Comparison of ENCODE assay signal across 15 cellular contexts in the genomic region with DNA sequence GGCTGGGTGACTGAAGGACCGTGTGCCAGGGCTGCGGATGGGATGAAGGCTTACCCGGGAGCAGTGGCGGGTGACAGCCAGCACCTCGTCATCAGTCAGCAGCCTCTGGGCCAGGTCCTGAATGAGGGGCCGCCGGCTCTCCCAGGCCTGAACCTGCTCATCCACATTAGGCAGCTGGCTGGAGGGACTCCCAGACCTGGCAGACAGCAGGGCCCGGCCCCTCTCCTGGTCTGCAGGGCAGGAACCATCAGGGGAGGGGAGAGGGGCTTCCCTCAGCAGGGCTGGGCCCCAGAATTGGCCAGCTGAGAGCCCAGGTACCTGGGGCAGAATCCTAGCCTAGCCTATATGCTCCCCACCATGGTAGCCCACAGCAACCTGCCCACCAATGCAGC. TPM values are rescaled to one million over a fixed set of nuclear protein-coding genes. Genes with fewer than 3 reads are reported as not detected.
DNase-seq lines count a peak whose midpoint lies in the region; ATAC-seq, FAIRE-seq and TF ChIP-seq lines count a peak whose summit lies in the region.
"Had no signal": no experiment of that assay in that cellular context is flagged by ENCODE, and none has a peak within 500 bp of the region (broad histone marks: within the 10 kb centered on the region; RNA-seq: fewer than 3 reads in every experiment).

No MANE protein-coding gene starts in this region.

- H2BK5ac ChIP-seq in IMR-90 (ENCODE audit: low read depth, low read length, poor library complexity, severe bottlenecking), result no peak overlapping the region
- no peak overlapping the region for H2BK5ac ChIP-seq in mesenchymal stem cell (ENCODE audit: low read depth, low read length, poor library complexity, severe bottlenecking)

- H2BK12ac ChIP-seq in mesenchymal stem cell (ENCODE audit: low read length in 2 of 2), result peak overlapping the region in 1 of 2 experiments; percentile 65

- H3K9ac ChIP-seq in BLaER1 treated with 17β-estradiol and CSF1 and Interleukin-3, amounts not matched to agents 10 nM and 100 nM, result peak overlapping the region in 3 of 11 experiments; percentile 12 to 36 (median 18); a peak in 5 of 22 replicates
- H3K9ac ChIP-seq in IMR-90 (ENCODE audit: low read depth, low read length) (no peak overlapping the region), astrocyte (ENCODE audit: low read length) (no peak overlapping the region), mesenchymal stem cell (ENCODE audit: low read length) (peak overlapping the region; percentile 65)
- H3K9ac ChIP-seq: GM23248 had no signal

- H3K18ac ChIP-seq in IMR-90 (ENCODE audit: low read depth, low read length) (no peak overlapping the region), mesenchymal stem cell (ENCODE audit: low read depth in 1 of 2, low read length in 2 of 2) (peak overlapping the region; percentile 25 to 67)

- TF ChIP-seq POLR2A in IMR-90 (IDR thresholded peaks at IDR 0.05; ENCODE audit: low read depth, low read length), result no peak

- H4K91ac ChIP-seq in IMR-90 (ENCODE audit: insufficient read depth, low read depth, low read length) (no peak overlapping the region), mesenchymal stem cell (ENCODE audit: low read length) (peak overlapping the region; percentile 28)

- no peak for ATAC-seq in IMR-90 (ENCODE audit: low read depth)
- ATAC-seq: A549 had no signal

- in situ Hi-C loops in IMR-90 (cut with MboI; ENCODE audit: low sequenced_read_pairs), result no loop called here

- H3K36me3 Mint-ChIP-seq in astrocyte (ENCODE audit: low read depth, unreplicated experiment), result peaks cover 2% of the 10 kb centered on the region
- H3K36me3 Mint-ChIP-seq: CD4-positive, CD25-positive, alpha-beta regulatory T cell had no signal

- H3K36me3 ChIP-seq in BLaER1 treated with 17β-estradiol and CSF1 and Interleukin-3, amounts not matched to agents 10 nM and 100 nM, result no peaks in the 10 kb centered on the region
- H3K36me3 ChIP-seq in IMR-90 (ENCODE audit: control insufficient read depth, insufficient read depth, low read length) (no peaks in the 10 kb centered on the region), astrocyte (ENCODE audit: insufficient read depth, low read length) (no peaks in the 10 kb centered on the region), mesenchymal stem cell (ENCODE audit: control insufficient read depth in 1 of 2, insufficient read depth in 2 of 2, low read depth in 1 of 2, low read length in 2 of 2) (no peaks in the 10 kb centered on the region)

- no peaks in the 10 kb centered on the region for H3K9me3 Mint-ChIP-seq in astrocyte (ENCODE audit: unreplicated experiment)
- H3K9me3 Mint-ChIP-seq: H9 had no signal

- H3K56ac ChIP-seq in IMR-90 (ENCODE audit: extremely low read depth, insufficient read depth, low read length), result no peak overlapping the region

- dilution Hi-C loops in IMR-90 (cut with HindIII; ENCODE audit: low sequenced_read_pairs, unreplicated experiment), result no loop called here

- H3K4ac ChIP-seq in IMR-90 (ENCODE audit: low read depth, low read length), result no peak overlapping the region
- peak overlapping the region; percentile 9 to 13 for H3K4ac ChIP-seq in mesenchymal stem cell (ENCODE audit: low read depth in 1 of 2, low read length in 2 of 2)

- no peak overlapping the region for H3K27ac ChIP-seq in BLaER1 treated with 17β-estradiol and CSF1 and Interleukin-3, amounts not matched to agents 10 nM and 100 nM
- H3K27ac ChIP-seq in IMR-90 (ENCODE audit: insufficient read depth, low read length) (no peak overlapping the region), astrocyte (ENCODE audit: low read depth, low read length) (no peak overlapping the region), mesenchymal stem cell (ENCODE audit: low read length, poor library complexity, severe bottlenecking) (no peak overlapping the region)
- H3K27ac ChIP-seq: GM23248, HL-60 had no signal

- H3K4me1 Mint-ChIP-seq in astrocyte (ENCODE audit: low read depth, unreplicated experiment), result peaks cover 23% of the 10 kb centered on the region

- CTCF ChIA-PET in IMR-90 (lab: Yijun Ruan, JAX), result interaction anchor here (0.7 to 6.8 kb wide), 7 partner anchors 10 to 497 kb away, joined by 3 to 48 read pairs (median 10); a partner anchor contains a TSS

- no peak overlapping the region for H3K4me3 Mint-ChIP-seq in astrocyte (ENCODE audit: unreplicated experiment)
- H3K4me3 Mint-ChIP-seq: CD4-positive, CD25-positive, alpha-beta regulatory T cell; H9 had no signal

- POLR2A ChIA-PET in IMR-90 (lab: Charles Lee; ENCODE audit: unreplicated experiment), result no interaction called here

- BruUV-seq in IMR-90 (replicated peaks; lab: Mats Ljungman, UMichigan), result no TSS peak

- no peak overlapping the region for H2BK20ac ChIP-seq in IMR-90 (ENCODE audit: low read depth, low read length)

- H4K20me1 ChIP-seq in BLaER1 treated with 17β-estradiol and CSF1 and Interleukin-3, amounts not matched to agents 10 nM and 100 nM, result peaks cover 0 to 10% (median 0%) of the 10 kb centered on the region in 11 experiments; a peak in 1 of 22 replicates
- peaks cover 4% of the 10 kb centered on the region; the same call in 1 of the 2 replicates for H4K20me1 ChIP-seq in IMR-90 (ENCODE audit: insufficient read depth, low read length)
- peaks cover 2% of the 10 kb centered on the region for H4K20me1 ChIP-seq in astrocyte (ENCODE audit: insufficient read depth, low read length)

- H2AK5ac ChIP-seq in IMR-90 (ENCODE audit: low read depth, low read length) (peak overlapping the region; percentile 5; the same call in 1 of the 2 replicates), mesenchymal stem cell (ENCODE audit: low read length, severe bottlenecking) (no peak overlapping the region)

- H3K79me2 ChIP-seq in astrocyte (ENCODE audit: insufficient read depth, low read length), result no peaks in the 10 kb centered on the region

- H3K4me3 ChIP-seq in BLaER1 treated with 17β-estradiol and CSF1 and Interleukin-3, amounts not matched to agents 10 nM and 100 nM, result no peak overlapping the region
- H3K4me3 ChIP-seq in IMR-90 (ENCODE audit: insufficient read depth, low read depth, low read length) (no peak overlapping the region), astrocyte (ENCODE audit: insufficient read depth, low read depth, low read length) (no peak overlapping the region), mesenchymal stem cell (ENCODE audit: insufficient read depth in 1 of 2, low read depth in 1 of 2, low read length in 2 of 2) (no peak overlapping the region)
- H3K4me3 ChIP-seq: A549, GM23248 had no signal

- DNase-seq in IMR-90 (no peak), astrocyte (ENCODE audit: low read depth) (no peak), mesenchymal stem cell (no peak), NCI-H446 (lab: John Stamatoyannopoulos, UW) (no peak), hypothalamus (lab: John Stamatoyannopoulos, UW) (no peak)
- DNase-seq in stimulated activated CD4-positive, alpha-beta T cell treated with anti-CD3 and anti-CD28 coated beads, Interleukin-15, amount 100 ng/mL, for 24 hours, result no peak
- no peak for DNase-seq in stimulated activated CD4-positive, alpha-beta T cell treated with anti-CD3 and anti-CD28 coated beads, Interleukin-4, amount 100 ng/mL, for 4 hours
- DNase-seq: CD4-positive, CD25-positive, alpha-beta regulatory T cell; GF-D8; H9; KBM-7 had no signal

- no peak overlapping the region for H3K14ac ChIP-seq in IMR-90 (replicated peaks; ENCODE audit: low read depth, low read length)
- H3K14ac ChIP-seq in mesenchymal stem cell (ENCODE audit: low read length in 2 of 2), result no peak overlapping the region

- H3K27me3 Mint-ChIP-seq in astrocyte (ENCODE audit: low read depth, unreplicated experiment), result peaks cover 18% of the 10 kb centered on the region

- TF ChIP-seq CTCF in IMR-90 (conservative IDR thresholded peaks at IDR 0.05; ENCODE audit: low read depth, low read length) (0 out of 2 replicates have a peak, but pooled peaks have one; percentile 0), astrocyte (IDR thresholded peaks at IDR 0.05; ENCODE audit: insufficient read depth, low read depth, low read length) (no peak)

- no peak overlapping the region for H3K27ac Mint-ChIP-seq in astrocyte (ENCODE audit: unreplicated experiment)
- H3K27ac Mint-ChIP-seq: CD4-positive, CD25-positive, alpha-beta regulatory T cell; H9 had no signal

- H2BK15ac ChIP-seq in IMR-90 (ENCODE audit: low read depth, low read length), result no peak overlapping the region
- H2BK15ac ChIP-seq in mesenchymal stem cell (ENCODE audit: low read depth, poor library complexity, severe bottlenecking), result peak overlapping the region; percentile 65

- no peak for FAIRE-seq in astrocyte (lab: Jason Lieb, UNC)
- FAIRE-seq: A549 had no signal

- no peak overlapping the region for H4K5ac ChIP-seq in IMR-90 (ENCODE audit: low read depth, low read length)

- peak overlapping the region; percentile 28 for H2AFZ ChIP-seq in IMR-90 (replicated peaks; ENCODE audit: low read length, poor library complexity)
- H2AFZ ChIP-seq in astrocyte (ENCODE audit: low read depth, low read length), result no peak overlapping the region
- H2AFZ ChIP-seq in mesenchymal stem cell (ENCODE audit: low read depth, low read length), result no peak overlapping the region
- H2AFZ ChIP-seq: GM23248 had no signal

- H3K27me3 ChIP-seq in BLaER1 treated with 17β-estradiol and CSF1 and Interleukin-3, amounts not matched to agents 10 nM and 100 nM, result no peaks in the 10 kb centered on the region; a peak in 1 of 22 replicates
- H3K27me3 ChIP-seq in IMR-90 (ENCODE audit: control insufficient read depth, insufficient read depth, low read length) (no peaks in the 10 kb centered on the region; the same call in 1 of the 2 replicates), astrocyte (ENCODE audit: insufficient read depth, low read length) (no peaks in the 10 kb centered on the region), mesenchymal stem cell (ENCODE audit: control insufficient read depth in 1 of 2, insufficient read depth in 1 of 2, low read length in 2 of 2) (no peaks in the 10 kb centered on the region)

- H2AK9ac ChIP-seq in IMR-90 (replicated peaks; ENCODE audit: low read depth, low read length, poor library complexity), result peak overlapping the region; percentile 92

- 65% methylated on average over 5 of the region's 8 CpGs; no CpG with 5 or more reads in 1 of the 2 experiments for WGBS in IMR-90 (ENCODE audit: extremely low coverage in 2 of 2, insufficient read length in 1 of 2), 2 experiments
- WGBS in mesenchymal stem cell, result 88% methylated on average over 8 of the region's 8 CpGs

- peaks cover 75 to 91% (median 82%) of the 10 kb centered on the region in 10 experiments for H3K4me1 ChIP-seq in BLaER1 treated with 17β-estradiol and CSF1 and Interleukin-3, amounts not matched to agents 10 nM and 100 nM
- H3K4me1 ChIP-seq in IMR-90 (ENCODE audit: control insufficient read depth, insufficient read depth, low read length), result peaks cover 22% of the 10 kb centered on the region
- H3K4me1 ChIP-seq in astrocyte (ENCODE audit: insufficient read depth, low read length), result peaks cover 43% of the 10 kb centered on the region
- peaks cover 33% of the 10 kb centered on the region for H3K4me1 ChIP-seq in mesenchymal stem cell (ENCODE audit: control insufficient read depth, insufficient read depth, low read depth, low read length)

- H2BK120ac ChIP-seq in IMR-90 (ENCODE audit: low read depth, low read length) (no peak overlapping the region), mesenchymal stem cell (ENCODE audit: low read depth, low read length) (no peak overlapping the region)

- intact Hi-C loops in IMR-90 (cut with micrococcal nuclease), result loop anchor here (10.0 kb wide), 1 partner anchor 451 kb away; no protein-coding TSS in a partner anchor

- H3K9me3 ChIP-seq in BLaER1 treated with 17β-estradiol and CSF1 and Interleukin-3, amounts not matched to agents 10 nM and 100 nM (replicated peaks in 1 of 11), result no peaks in the 10 kb centered on the region
- H3K9me3 ChIP-seq in IMR-90 (ENCODE audit: control insufficient read depth, insufficient read depth, low read length) (no peaks in the 10 kb centered on the region), astrocyte (ENCODE audit: insufficient read depth, low read depth, low read length) (no peaks in the 10 kb centered on the region), mesenchymal stem cell (ENCODE audit: control insufficient read depth, low read length) (no peaks in the 10 kb centered on the region)
- H3K9me3 ChIP-seq: A549 had no signal

- H4K8ac ChIP-seq in IMR-90 (ENCODE audit: low read depth in 2 of 2, low read length in 2 of 2), result no peak overlapping the region
- H4K8ac ChIP-seq in mesenchymal stem cell (ENCODE audit: low read length), result no peak overlapping the region

- H3K23ac ChIP-seq in IMR-90 (ENCODE audit: low read depth, low read length) (no peak overlapping the region), mesenchymal stem cell (ENCODE audit: low read length in 2 of 2) (no peak overlapping the region)

- peaks cover 13% of the 10 kb centered on the region for H3K9me1 ChIP-seq in IMR-90 (ENCODE audit: insufficient read depth, low read length)

- peak overlapping the region; percentile 36 to 98 (median 83); a peak in 17 of 22 replicates for H3K4me2 ChIP-seq in BLaER1 treated with 17β-estradiol and CSF1 and Interleukin-3, amounts not matched to agents 10 nM and 100 nM
- H3K4me2 ChIP-seq in IMR-90 (ENCODE audit: low read depth, low read length), result no peak overlapping the region
- H3K4me2 ChIP-seq in astrocyte (ENCODE audit: low read length), result peak overlapping the region; percentile 24
- no peak overlapping the region for H3K4me2 ChIP-seq in mesenchymal stem cell (ENCODE audit: low read length, poor library complexity, severe bottlenecking)

- 0 out of 4 replicates have a peak, but pooled peaks cover 0 to 7% of the 10 kb centered on the region in 2 experiments for H3K79me1 ChIP-seq in IMR-90 (ENCODE audit: low read depth in 1 of 2, low read length in 2 of 2)
- H3K79me1 ChIP-seq in mesenchymal stem cell (replicated peaks; ENCODE audit: low read length, poor library complexity, severe bottlenecking), result no peaks in the 10 kb centered on the region

- TF ChIP-seq RAD21 in IMR-90 (IDR thresholded peaks at IDR 0.05; ENCODE audit: low read length), result no peak

RNA-seq across cellular contexts. Expression of a gene that starts 15.4 kb away (rescaled TPM):
- total RNA-seq in IMR-90 (2012; rRNA removed) (0.83 and 0.90 TPM in 2 replicates), astrocyte (2.2 and 4.5 TPM in 2 replicates)
- polyA plus RNA-seq in IMR-90 (2012; rRNA removed), result 1.5 and 1.8 TPM in 2 replicates
- polyA plus RNA-seq in IMR-90 (2012; cell fraction: cytosol; rRNA removed), result 0.97 and 2.0 TPM in 2 replicates
- 6.5 and 8.7 TPM in 2 replicates for polyA plus RNA-seq in IMR-90 (2012; cell fraction: nucleus; rRNA removed; ENCODE audit: low replicate concordance)
- 1.3 TPM for polyA plus RNA-seq in mesenchymal stem cell (2013, experiment 1 of 2)
- 1.0 TPM for polyA plus RNA-seq in mesenchymal stem cell (2013, experiment 2 of 2)

RNA-seq across cellular contexts. Expression of a gene that starts 15.5 kb away (rescaled TPM):
- total RNA-seq in IMR-90 (2012; rRNA removed) (53.3 and 64.7 TPM in 2 replicates), astrocyte (59.2 and 68.3 TPM in 2 replicates)
- 67.6 and 77.2 TPM in 2 replicates for polyA plus RNA-seq in IMR-90 (2012; rRNA removed)
- 36.7 and 46.7 TPM in 2 replicates for polyA plus RNA-seq in IMR-90 (2012; cell fraction: cytosol; rRNA removed)
- polyA plus RNA-seq in IMR-90 (2012; cell fraction: nucleus; rRNA removed; ENCODE audit: low replicate concordance), result 417 and 427 TPM in 2 replicates
- polyA plus RNA-seq in mesenchymal stem cell (2013, experiment 1 of 2), result 99.8 TPM
- 93.2 TPM for polyA plus RNA-seq in mesenchymal stem cell (2013, experiment 2 of 2)

RNA-seq across cellular contexts. Expression of a gene that starts 16.0 kb away (rescaled TPM):
- total RNA-seq in IMR-90 (2012; rRNA removed) (17.8 and 19.2 TPM in 2 replicates), astrocyte (69.9 and 73.9 TPM in 2 replicates)
- 101 and 108 TPM in 2 replicates for polyA plus RNA-seq in IMR-90 (2012; rRNA removed)
- 62.9 and 107 TPM in 2 replicates for polyA plus RNA-seq in IMR-90 (2012; cell fraction: cytosol; rRNA removed)
- polyA plus RNA-seq in IMR-90 (2012; cell fraction: nucleus; rRNA removed; ENCODE audit: low replicate concordance), result 135 and 272 TPM in 2 replicates
- polyA plus RNA-seq in mesenchymal stem cell (2013, experiment 1 of 2), result 89.8 TPM
- 87.3 TPM for polyA plus RNA-seq in mesenchymal stem cell (2013, experiment 2 of 2)

RNA-seq across cellular contexts. Expression of a gene that starts 28.2 kb away (rescaled TPM):
- 8.8 and 8.9 TPM in 2 replicates for total RNA-seq in IMR-90 (2012; rRNA removed)
- polyA plus RNA-seq in IMR-90 (2012; rRNA removed), result 7.5 and 7.7 TPM in 2 replicates
- polyA plus RNA-seq in IMR-90 (2012; cell fraction: cytosol; rRNA removed), result 3.0 and 6.6 TPM in 2 replicates
- 2.6 and 5.5 TPM in 2 replicates for polyA plus RNA-seq in IMR-90 (2012; cell fraction: nucleus; rRNA removed; ENCODE audit: low replicate concordance)
- total RNA-seq in astrocyte, result 12.9 TPM in 2 replicates
- 2.6 TPM for polyA plus RNA-seq in mesenchymal stem cell (2013, experiment 1 of 2)
- 2.5 TPM for polyA plus RNA-seq in mesenchymal stem cell (2013, experiment 2 of 2)

RNA-seq across cellular contexts. Expression of a gene that starts 28.3 kb away (rescaled TPM):
- total RNA-seq in IMR-90 (2012; rRNA removed) (56.4 and 61.3 TPM in 2 replicates), astrocyte (61.3 and 75.1 TPM in 2 replicates)
- polyA plus RNA-seq in IMR-90 (2012; rRNA removed), result 142 and 184 TPM in 2 replicates
- polyA plus RNA-seq in IMR-90 (2012; cell fraction: cytosol; rRNA removed), result 193 and 243 TPM in 2 replicates
- 68.3 and 147 TPM in 2 replicates for polyA plus RNA-seq in IMR-90 (2012; cell fraction: nucleus; rRNA removed; ENCODE audit: low replicate concordance)
- 86.8 TPM for polyA plus RNA-seq in mesenchymal stem cell (2013, experiment 1 of 2)
- 86.1 TPM for polyA plus RNA-seq in mesenchymal stem cell (2013, experiment 2 of 2)

Comparison
In these comparisons a context has a peak if more than half of its experiments do, and no peak if none do; other contexts are left out.
1. H3K4me2 ChIP-seq: peak in BLaER1 treated with 17β-estradiol and CSF1 and Interleukin-3, amounts not matched to agents 10 nM and 100 nM (11 of 11) and astrocyte (single experiment); none in IMR-90 (single experiment) and mesenchymal stem cell (single experiment).